ENCODE assay signal across 9 cellular contexts in genomic region chr10:59865101-59865500, GRCh38. TPM values are rescaled to one million over a fixed set of nuclear protein-coding genes. Genes with fewer than 3 reads are reported as not detected.
DNase-seq lines count a peak whose midpoint lies in the region; ATAC-seq, FAIRE-seq and TF ChIP-seq lines count a peak whose summit lies in the region.
"Had no signal": no experiment of that assay in that cellular context is flagged by ENCODE, and none has a peak within 500 bp of the region (broad histone marks: within the 10 kb centered on the region; RNA-seq: fewer than 3 reads in every experiment).

No MANE protein-coding gene starts in this region.

- no peak for TF ChIP-seq POLR2A in testis (IDR thresholded peaks at IDR 0.05)

- 56 to 73% methylated on average over 5 of the region's 5 CpGs for WGBS in testis, 2 donors

- H3K4me1 Mint-ChIP-seq in T-helper 17 cell, result peaks cover 48% of the 10 kb centered on the region

- no peaks in the 10 kb centered on the region for H3K27me3 ChIP-seq in left ventricle myocardium inferior (ENCODE audit: low read depth)
- no peaks in the 10 kb centered on the region for H3K27me3 ChIP-seq in testis

- H3K9me3 ChIP-seq in T-helper 17 cell (ENCODE audit: control insufficient read depth, low read length, poor library complexity, severe bottlenecking) (no peaks in the 10 kb centered on the region), left ventricle myocardium inferior (replicated peaks) (no peaks in the 10 kb centered on the region), testis (no peaks in the 10 kb centered on the region)

- peak; percentile 78 for ATAC-seq in GM19023 (IDR thresholded peaks at IDR 0.05; ENCODE audit: unreplicated experiment)
- peak; percentile 58 for ATAC-seq in HG03280 (IDR thresholded peaks at IDR 0.05; ENCODE audit: unreplicated experiment)
- peak; percentile 77 for ATAC-seq in T-helper 17 cell

- H3K4me3 Mint-ChIP-seq in T-helper 17 cell, result peak overlapping the region; percentile 70
- H3K4me3 Mint-ChIP-seq: neural crest cell had no signal

- intact Hi-C loops in left ventricle myocardium inferior (cut with micrococcal nuclease) (no loop called here), testis (cut with DNase I; ENCODE audit: low total_unique reads) (no loop called here)

- H3K27ac ChIP-seq in left ventricle myocardium inferior (replicated peaks) (peak overlapping the region; percentile 57), testis (no peak overlapping the region)

- no peaks in the 10 kb centered on the region for H3K36me3 ChIP-seq in left ventricle myocardium inferior
- no peaks in the 10 kb centered on the region for H3K36me3 ChIP-seq in testis (ENCODE audit: low read depth, missing control alignments)

- TF ChIP-seq CTCF in D721Med (IDR thresholded peaks at IDR 0.05; ENCODE audit: insufficient read depth, missing control alignments) (peak; percentile 38), left ventricle myocardium inferior (IDR thresholded peaks at IDR 0.05; ENCODE audit: borderline replicate concordance) (peak; percentile 59), testis (IDR thresholded peaks at IDR 0.05) (peak in 1 of 3 experiments; percentile 8)

- H3K36me3 Mint-ChIP-seq in T-helper 17 cell (ENCODE audit: low read depth), result no peaks in the 10 kb centered on the region

- no peaks in the 10 kb centered on the region for H3K27me3 Mint-ChIP-seq in T-helper 17 cell

- no peak for FAIRE-seq in D721Med (lab: Jason Lieb, UNC)

- DNase-seq in D721Med (ENCODE audit: insufficient read length, low spot score) (no peak), T-helper 17 cell (no peak), left ventricle myocardium inferior (no peak), testis (peak; percentile 43), 8988T (no peak), NCI-H2029 treated with DMSO at 0.1 percent for 48 hours (lab: John Stamatoyannopoulos, UW) (no peak)

- peak overlapping the region; percentile 63 for H3K27ac Mint-ChIP-seq in T-helper 17 cell

- peaks cover 37% of the 10 kb centered on the region for H3K4me1 ChIP-seq in left ventricle myocardium inferior
- peaks cover 4% of the 10 kb centered on the region for H3K4me1 ChIP-seq in testis

- H3K4me3 ChIP-seq in left ventricle myocardium inferior (no peak overlapping the region), testis (no peak overlapping the region)

RNA-seq across cellular contexts. Expression of gene CCDC6, which starts 41.3 kb away (rescaled TPM):
- total RNA-seq in T-helper 17 cell, result 10 to 100 TPM; 25.3 to 27.0 TPM
- total RNA-seq in left ventricle myocardium inferior, result 16.4 TPM
- 10 to 100 TPM; 41.7 to 52.2 TPM for total RNA-seq in testis
- polyA plus RNA-seq in testis (ENCODE audit: insufficient read depth, low read depth, low replicate concordance), result 21.1 TPM
